ENCODE assay signal across 21 cellular contexts in the genomic region with DNA sequence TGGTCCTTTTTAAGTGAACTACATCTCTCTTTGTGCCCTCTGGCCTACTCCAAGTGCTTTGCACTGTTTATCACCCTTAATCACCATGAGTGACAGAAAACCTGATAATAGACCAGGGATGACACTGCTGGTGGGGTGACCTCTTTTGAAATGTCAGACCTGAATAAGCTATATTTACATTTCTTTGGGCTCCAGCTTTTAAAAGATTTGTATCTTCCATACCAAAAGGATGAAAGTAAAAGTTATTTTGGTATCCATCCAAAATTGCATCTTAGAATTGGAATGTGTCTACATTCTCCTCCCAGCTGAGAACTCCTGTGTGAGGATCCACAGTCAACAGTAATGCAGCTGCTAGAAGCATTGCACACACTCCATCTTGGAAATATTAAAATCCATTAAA.
DNase-seq lines count a peak whose midpoint lies in the region; ATAC-seq lines count a peak whose summit lies in the region.
"Had no signal": no experiment of that assay in that cellular context is flagged by ENCODE, and none has a peak within 500 bp of the region (broad histone marks: within the 10 kb centered on the region; RNA-seq: fewer than 3 reads in every experiment).

No MANE protein-coding gene starts in this region.

- peak overlapping the region; percentile 34 for H3K27ac ChIP-seq in GM23248
- H3K27ac ChIP-seq: left ventricle myocardium inferior, spleen had no signal

- H3K9me2 ChIP-seq in GM23248 (ENCODE audit: insufficient read depth) = no peaks in the 10 kb centered on the region

- no peaks in the 10 kb centered on the region for H4K20me1 ChIP-seq in GM23248 (ENCODE audit: insufficient read depth)

- H3K9ac ChIP-seq in GM23248 = no peak overlapping the region
- H3K9ac ChIP-seq in skeletal muscle satellite cell (ENCODE audit: low read depth, low read length) = peak overlapping the region; percentile 32

- DNase-seq in GM23248 (peak; percentile 86), astrocyte of the hippocampus (ENCODE audit: low read depth, low spot score) (peak; percentile 39), hepatic stellate cell (ENCODE audit: low spot score) (peak; percentile 53), left colon (no peak), occipital lobe (lab: John Stamatoyannopoulos, UW) (no peak), NCI-H2107 treated with DMSO at 0.1 percent for 48 hours (lab: John Stamatoyannopoulos, UW; ENCODE audit: unreplicated experiment) (no peak), NCI-H187 (lab: John Stamatoyannopoulos, UW) (no peak)
- DNase-seq: activated CD4-positive, alpha-beta T cell treated with anti-CD3 and anti-CD28 coated beads, Interleukin-2, amount 10 ng/mL, durations not matched to agents 24 days and 14 days; activated T-cell treated with anti-CD3 and anti-CD28 coated beads for 4 hours; caudate nucleus; effector CD4-positive, alpha-beta T cell; H7; left ventricle myocardium inferior; NCI-H1436 treated with DMSO at 0.1 percent for 48 hours; NCI-H345; NK-92 treated with Interleukin-12 subunit alpha and Interleukin-12 subunit beta, amount 100 ng/mL, for 24 hours; RPMI8226; spleen; stimulated activated naive CD4-positive, alpha-beta T cell; trophoblast cell had no signal

- peaks cover 10% of the 10 kb centered on the region for H3F3A ChIP-seq in GM23248 (ENCODE audit: insufficient read depth)

- peaks cover 5% of the 10 kb centered on the region; the same call in 1 of the 2 replicates for H3K27me3 ChIP-seq in GM23248 (replicated peaks; ENCODE audit: insufficient read depth)
- H3K27me3 ChIP-seq in skeletal muscle satellite cell (ENCODE audit: control insufficient read depth, insufficient read depth, low read length) = no peaks in the 10 kb centered on the region
- H3K27me3 ChIP-seq: spleen had no signal

- intact Hi-C loops in left colon (cut with DNase I, micrococcal nuclease) = no loop called here

- in situ Hi-C loops in GM23248 (cut with MboI) = no loop called here

- H3K4me3 ChIP-seq in GM23248 (no peak overlapping the region), skeletal muscle satellite cell (ENCODE audit: low read length) (no peak overlapping the region)
- H3K4me3 ChIP-seq: left ventricle myocardium inferior, spleen had no signal

- ATAC-seq in left colon = no peak

- H3K4me1 ChIP-seq in GM23248 (ENCODE audit: insufficient read depth) (peaks cover 26% of the 10 kb centered on the region), skeletal muscle satellite cell (ENCODE audit: control insufficient read depth, insufficient read depth, low read length) (peaks cover 20% of the 10 kb centered on the region)
- H3K4me1 ChIP-seq: left ventricle myocardium inferior, spleen had no signal

- no peaks in the 10 kb centered on the region for H3K36me3 ChIP-seq in GM23248 (ENCODE audit: low read depth)
- H3K36me3 ChIP-seq in skeletal muscle satellite cell (ENCODE audit: insufficient read depth, low read length) = no peaks in the 10 kb centered on the region
- H3K36me3 ChIP-seq: left ventricle myocardium inferior, spleen had no signal

- H3K9me3 ChIP-seq in GM23248 (ENCODE audit: low read depth) = no peaks in the 10 kb centered on the region
- H3K9me3 ChIP-seq in skeletal muscle satellite cell (replicated peaks; ENCODE audit: low read length) = no peaks in the 10 kb centered on the region
- H3K9me3 ChIP-seq: left ventricle myocardium inferior had no signal

- no peaks in the 10 kb centered on the region for H3K79me2 ChIP-seq in GM23248 (ENCODE audit: insufficient read depth)

- peak overlapping the region; percentile 30 for H3K4me2 ChIP-seq in GM23248 (ENCODE audit: unreplicated experiment)
- peak overlapping the region; percentile 8 for H3K4me2 ChIP-seq in skeletal muscle satellite cell (ENCODE audit: low read length)

- H2AFZ ChIP-seq in GM23248 = no peak overlapping the region

Comparison
In these comparisons a context has a peak if more than half of its experiments do, and no peak if none do; other contexts are left out.
1. DNase-seq: peak in GM23248 (single experiment), astrocyte of the hippocampus (single experiment) and hepatic stellate cell (single experiment); none in left colon (0 of 2), occipital lobe (single experiment), NCI-H2107 treated with DMSO at 0.1 percent for 48 hours (single experiment) and NCI-H187 (0 of 2).